ENCODE assay signal across 9 cellular contexts in the genomic region with DNA sequence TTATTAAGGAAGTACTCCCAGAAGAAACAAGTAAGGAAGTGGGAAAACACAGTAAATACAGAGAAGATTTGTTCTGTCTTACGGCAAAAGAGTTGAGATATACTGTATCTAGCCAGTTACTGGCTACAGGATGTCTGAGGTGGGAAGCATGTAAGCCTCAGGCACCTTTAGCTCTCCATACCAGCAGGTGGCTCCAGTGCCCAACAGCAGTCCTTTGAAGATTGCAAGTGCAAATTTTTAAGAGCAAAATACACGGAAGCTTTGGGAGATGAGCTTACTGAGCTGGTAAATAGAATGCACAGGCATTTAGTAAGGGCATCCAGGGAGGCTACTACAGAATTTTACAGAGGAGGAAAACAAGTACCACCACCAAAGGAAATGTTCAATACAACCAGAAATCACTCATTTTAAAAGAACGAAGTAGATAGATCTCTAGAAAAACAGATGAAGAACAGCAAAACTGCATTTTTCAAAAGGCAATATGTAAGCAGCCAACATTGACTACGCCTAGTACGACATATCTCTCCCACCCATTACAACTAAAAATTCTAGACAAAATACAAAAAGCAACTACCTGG. TPM values are rescaled to one million over a fixed set of nuclear protein-coding genes. Genes with fewer than 3 reads are reported as not detected.
DNase-seq lines count a peak whose midpoint lies in the region; ATAC-seq, FAIRE-seq and TF ChIP-seq lines count a peak whose summit lies in the region.
"Had no signal": no experiment of that assay in that cellular context is flagged by ENCODE, and none has a peak within 500 bp of the region (broad histone marks: within the 10 kb centered on the region; RNA-seq: fewer than 3 reads in every experiment).

No MANE protein-coding gene starts in this region.

- FAIRE-seq in HTR-8/SVneo (lab: Jason Lieb, UNC), result no peak

- H3K36me3 ChIP-seq in psoas muscle (ENCODE audit: insufficient read depth in 1 of 2, low read depth in 1 of 2) (no peaks in the 10 kb centered on the region), testis (ENCODE audit: low read depth, missing control alignments) (no peaks in the 10 kb centered on the region)

- H3K27ac ChIP-seq in substantia nigra (ENCODE audit: low read depth, low read length, poor library complexity, severe bottlenecking), result no peak overlapping the region
- H3K27ac ChIP-seq in psoas muscle, result no peak overlapping the region
- no peak overlapping the region for H3K27ac ChIP-seq in testis

- H3K27me3 ChIP-seq in psoas muscle (ENCODE audit: insufficient read depth in 3 of 3, low read length in 2 of 3) (no peaks in the 10 kb centered on the region), testis (no peaks in the 10 kb centered on the region)

- peaks cover 4% of the 10 kb centered on the region for H3K9me3 ChIP-seq in psoas muscle
- H3K9me3 ChIP-seq in testis, result no peaks in the 10 kb centered on the region

- TF ChIP-seq CTCF in GM12864 (IDR thresholded peaks at IDR 0.05; ENCODE audit: low read depth, low read length, missing control alignments) (peak; percentile 59), epithelial cell of esophagus (IDR thresholded peaks at IDR 0.05; ENCODE audit: insufficient read depth, low read depth, low read length, missing control alignments) (no peak), psoas muscle (IDR thresholded peaks at IDR 0.05) (no peak), testis (IDR thresholded peaks at IDR 0.05) (no peak)

- no peak overlapping the region for H3K4me3 ChIP-seq in GM12864 (ENCODE audit: low read depth, low read length)
- H3K4me3 ChIP-seq in epithelial cell of esophagus (ENCODE audit: low read length), result no peak overlapping the region
- H3K4me3 ChIP-seq in psoas muscle, result no peak overlapping the region
- no peak overlapping the region for H3K4me3 ChIP-seq in testis

- ATAC-seq in psoas muscle, result no peak

- DNase-seq in A172 (ENCODE audit: low spot score) (peak; percentile 49), GM12864 (ENCODE audit: low read depth) (no peak), NCI-H748 (lab: John Stamatoyannopoulos, UW; ENCODE audit: unreplicated experiment) (peak; percentile 55), epithelial cell of esophagus (ENCODE audit: low read depth) (peak; percentile 3), substantia nigra (lab: John Stamatoyannopoulos, UW) (peak in 29 of 49 donors; percentile 1 to 70 (median 35)), psoas muscle (no peak), HTR-8/SVneo (ENCODE audit: insufficient read length, low spot score) (no peak), testis (no peak)

- no peak for TF ChIP-seq POLR2A in testis (IDR thresholded peaks at IDR 0.05)

- H3K4me1 ChIP-seq in psoas muscle, result no peaks in the 10 kb centered on the region
- no peaks in the 10 kb centered on the region for H3K4me1 ChIP-seq in testis

- intact Hi-C loops in psoas muscle (cut with DNase I), result no loop called here
- intact Hi-C loops in testis (cut with DNase I; ENCODE audit: low total_unique reads), result no loop called here

- 56 to 64% (median 63%) methylated on average over 5 of the region's 5 CpGs for WGBS in psoas muscle, 3 donors
- WGBS in testis, 2 donors, result 61 to 66% methylated on average over 5 of the region's 5 CpGs

RNA-seq across cellular contexts. Expression of gene VSTM2B, which starts 57.9 kb away (rescaled TPM):
- not detected in 2 replicates for total RNA-seq in A172 (2014; rRNA removed; shearing (Covaris generic))
- total RNA-seq in psoas muscle (not detected), testis (under 1 TPM in 1 of 2 donors, not detected in 1; 0.62 TPM)
- polyA plus RNA-seq in psoas muscle (not detected), testis (ENCODE audit: insufficient read depth, low read depth, low replicate concordance) (0.50 TPM)
- total RNA-seq: pulmonary artery endothelial cell had no signal

Comparison
In these comparisons a context has a peak if more than half of its experiments do, and no peak if none do; other contexts are left out.
1. DNase-seq: peak in A172 (single experiment), NCI-H748 (single experiment), epithelial cell of esophagus (single experiment) and substantia nigra (29 of 49); none in GM12864 (single experiment), psoas muscle (0 of 2), HTR-8/SVneo (single experiment) and testis (single experiment).